1 cellular context compared by ENCODE assay signal in the genomic region with DNA sequence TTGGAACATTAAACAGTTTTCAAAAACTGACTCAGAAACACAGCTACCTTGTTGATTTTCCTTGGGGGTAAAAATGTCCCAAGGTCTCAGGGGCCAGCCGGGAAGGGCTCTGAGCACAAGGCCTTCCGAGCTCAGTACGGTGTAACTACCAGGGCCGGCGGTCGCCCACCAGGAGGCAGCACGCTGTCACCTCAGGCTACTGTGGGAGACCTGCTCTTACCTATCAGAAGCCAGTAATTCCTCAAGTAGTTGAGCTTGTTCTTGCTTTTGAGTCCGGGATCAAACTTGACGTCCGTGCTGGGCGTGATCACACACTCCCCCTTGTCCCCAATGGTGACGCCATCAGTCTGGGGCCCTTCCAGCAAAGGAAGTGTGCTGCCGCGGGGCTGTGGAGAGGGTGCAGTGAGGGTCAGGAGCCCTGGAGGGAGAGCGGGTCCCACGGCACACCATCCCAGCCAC.
TF ChIP-seq lines count a peak whose summit lies in the region.

No MANE protein-coding gene starts in this region.

TF ChIP-seq in IMR-90, 13 proteins besides CTCF, POLR2A, EP300 and RAD21:
- TF ChIP-seq FOS (IDR thresholded peaks at IDR 0.05; ENCODE audit: low read depth, low read length): no peak
- peak; percentile 60 for TF ChIP-seq SMC3 (IDR thresholded peaks at IDR 0.05; ENCODE audit: low read depth, low read length)
